Comparison of ENCODE assay signal across 8 cellular contexts in the genomic region with DNA sequence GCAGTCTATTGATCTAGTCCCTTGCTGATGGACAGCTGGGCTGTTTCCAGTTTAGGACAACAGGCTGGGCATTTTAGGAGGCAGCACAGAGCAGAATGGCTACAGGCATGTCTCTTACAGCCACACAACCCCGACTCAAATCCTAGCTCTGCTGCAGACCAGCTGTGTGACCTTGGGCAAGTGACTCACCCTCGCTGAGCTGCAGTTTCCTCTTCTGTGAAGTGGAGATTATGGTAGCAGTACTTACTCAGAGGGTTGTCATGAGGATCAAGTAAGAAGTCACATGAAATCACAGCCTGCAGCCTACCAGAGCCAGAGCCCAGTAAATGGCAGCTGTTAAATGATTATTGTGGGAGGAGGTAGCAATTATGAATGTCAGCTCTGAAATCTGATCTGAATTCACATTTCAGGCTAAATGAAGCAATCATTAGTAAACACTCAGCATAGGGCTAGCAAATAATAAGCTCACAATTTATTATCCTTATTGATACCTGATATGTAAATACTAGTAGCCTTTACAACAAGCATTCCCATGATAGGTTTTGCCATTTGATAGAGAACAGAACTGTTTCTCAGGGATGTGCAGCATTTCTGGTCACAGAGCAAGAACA.
DNase-seq lines count a peak whose midpoint lies in the region; ATAC-seq and TF ChIP-seq lines count a peak whose summit lies in the region.

No MANE protein-coding gene starts in this region.

- TF ChIP-seq CTCF in HFF-Myc (IDR thresholded peaks at IDR 0.05; ENCODE audit: low read depth, low read length, missing control alignments): no peak

- ATAC-seq in GM21528 (IDR thresholded peaks at IDR 0.05; ENCODE audit: low FRiP score, unreplicated experiment): no peak
- no peak for ATAC-seq in GM18909 (IDR thresholded peaks at IDR 0.05; ENCODE audit: poor library complexity, unreplicated experiment)
- ATAC-seq in GM18517 (IDR thresholded peaks at IDR 0.05; ENCODE audit: unreplicated experiment): no peak

- DNase-seq in HFF-Myc (ENCODE audit: extremely low read depth, low read depth) (peak; percentile 95), SW 1271 (lab: John Stamatoyannopoulos, UW) (peak; percentile 66 to 86), fibroblast of gingiva (ENCODE audit: low read depth) (peak; percentile 82), 8988T (no peak)
- peak in 3 of 4 experiments; percentile 18 to 34 (median 28) for DNase-seq in stimulated activated CD4-positive, alpha-beta T cell treated with anti-CD3 and anti-CD28 coated beads, Interleukin-1b, Interleukin-23, amount 100 ng/mL, for 24 hours (ENCODE audit: low read depth in 4 of 4, low spot score in 1 of 4)

- no peak overlapping the region for H3K4me3 ChIP-seq in HFF-Myc (replicated peaks; ENCODE audit: low read depth, low read length)
